8 cellular contexts compared by ENCODE assay signal in the genomic region with DNA sequence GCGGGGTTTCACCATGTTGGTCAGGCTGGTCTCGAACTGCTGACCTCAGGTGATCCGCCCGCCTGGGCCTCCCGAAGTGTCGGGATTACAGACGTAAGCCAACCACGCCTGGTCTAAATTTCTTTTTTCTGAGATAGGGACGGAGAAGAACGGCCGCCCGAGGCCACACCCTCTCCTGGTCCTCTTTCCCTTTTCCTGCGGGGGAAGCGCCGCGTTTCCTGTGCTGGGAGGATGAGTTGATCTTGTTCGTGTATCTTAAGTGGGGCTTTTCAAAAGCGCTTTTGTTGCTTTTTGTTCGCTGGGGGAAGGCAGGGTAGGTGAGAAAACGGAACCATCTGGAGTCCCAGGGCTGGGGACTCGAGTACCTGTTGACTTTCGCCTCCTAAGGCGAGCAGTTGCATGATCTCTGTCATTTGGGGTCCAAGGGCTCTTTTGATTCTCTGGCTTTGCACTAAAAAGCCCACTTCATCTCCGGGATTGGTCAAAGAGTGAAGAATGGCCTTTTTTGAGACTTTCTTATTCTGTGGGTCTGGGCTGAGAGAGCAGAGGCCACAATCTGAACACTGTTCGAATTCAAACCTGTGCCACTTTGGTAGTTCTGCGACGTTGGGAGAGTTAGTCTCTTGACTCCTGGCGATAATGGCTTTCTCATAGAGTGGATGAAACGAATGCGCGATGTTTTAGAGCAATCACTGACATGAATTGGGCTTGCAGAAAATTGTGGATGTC. TPM values are rescaled to one million over a fixed set of nuclear protein-coding genes. Genes with fewer than 3 reads are reported as not detected.
A peak's percentile ranks its signal among the peaks of the same experiment; 100 is the strongest.
DNase-seq lines count a peak whose midpoint lies in the region; ATAC-seq, FAIRE-seq and TF ChIP-seq lines count a peak whose summit lies in the region.

No MANE protein-coding gene starts in this region.

- peaks cover 25 to 63% (median 36%) of the 10 kb centered on the region in 3 donors for H3K4me1 ChIP-seq in esophagus squamous epithelium

- no peaks in the 10 kb centered on the region for H3K27me3 ChIP-seq in esophagus squamous epithelium

- intact Hi-C loops in esophagus squamous epithelium (cut with DNase I): no loop called here

- no peak for ATAC-seq in GM21528 (IDR thresholded peaks at IDR 0.05; ENCODE audit: low FRiP score, unreplicated experiment)

- no peak for TF ChIP-seq POLR2A in esophagus squamous epithelium (IDR thresholded peaks at IDR 0.05)

- H3K4me3 ChIP-seq in AG04449 (ENCODE audit: low read depth, low read length): peak overlapping the region; percentile 95
- H3K4me3 ChIP-seq in esophagus squamous epithelium: peak overlapping the region; percentile 84 to 98 (median 93)

- H3K36me3 Mint-ChIP-seq in neural crest cell (ENCODE audit: low read depth): peaks cover 46% of the 10 kb centered on the region

- H3K27ac Mint-ChIP-seq in neural crest cell (ENCODE audit: unreplicated experiment): peak overlapping the region; percentile 100

- peak overlapping the region; percentile 99 for H3K4me3 Mint-ChIP-seq in neural crest cell

- FAIRE-seq in HTR-8/SVneo (lab: Jason Lieb, UNC): no peak

- H3K27ac ChIP-seq in esophagus squamous epithelium: peak overlapping the region; percentile 95 to 99 (median 98)

- H3K4me1 Mint-ChIP-seq in neural crest cell: peaks cover 66% of the 10 kb centered on the region

- H3K9me3 Mint-ChIP-seq in neural crest cell: no peaks in the 10 kb centered on the region

- DNase-seq in AG04449 (ENCODE audit: low read depth, low spot score): no peak
- DNase-seq in HT1080 (ENCODE audit: low read depth): peak; percentile 66
- DNase-seq in activated CD4-positive, alpha-beta T cell treated with anti-CD3 and anti-CD28 coated beads, Interleukin-2, amount 50 U/mL, for 48 hours: peak; percentile 47 to 60
- DNase-seq in esophagus squamous epithelium (lab: John Stamatoyannopoulos, UW): no peak
- no peak for DNase-seq in neural crest cell (ENCODE audit: low read depth, low spot score)
- no peak for DNase-seq in HTR-8/SVneo (ENCODE audit: insufficient read length, low spot score)
- no peak for DNase-seq in NCI-H187 (lab: John Stamatoyannopoulos, UW)

- POLR2A ChIA-PET in AG04449 (lab: Yijun Ruan, JAX): interaction anchor here (0.5 to 2.6 kb wide), 25 partner anchors 8 to 532 kb away, joined by 3 to 31 read pairs (median 6); partner anchors contain the start of genes ARMC5, HSD3B7, KAT8 and PYCARD

- peaks cover 25 to 42% (median 34%) of the 10 kb centered on the region in 3 donors for H3K36me3 ChIP-seq in esophagus squamous epithelium

- H3K27me3 Mint-ChIP-seq in neural crest cell (ENCODE audit: low read depth): peaks cover 36% of the 10 kb centered on the region

- H3K9me3 ChIP-seq in esophagus squamous epithelium: no peaks in the 10 kb centered on the region

- 1 to 3% methylated on average over 28 to 29 of the region's 31 CpGs for WGBS in esophagus squamous epithelium, 2 donors

- TF ChIP-seq CTCF in AG04449 (IDR thresholded peaks at IDR 0.05; ENCODE audit: insufficient read depth, low read length, missing control alignments) (no peak), esophagus squamous epithelium (IDR thresholded peaks at IDR 0.05) (no peak), neural crest cell (conservative IDR thresholded peaks at IDR 0.05) (no peak)

- CTCF ChIA-PET in AG04449 (lab: Yijun Ruan, JAX): interaction anchor here (1.3 to 2.6 kb wide), 2 partner anchors 39 kb away, joined by 3 to 9 read pairs; no protein-coding TSS in a partner anchor

RNA-seq across cellular contexts. Expression of gene FUS, which starts 1.3 kb away (rescaled TPM):
- total RNA-seq in HT1080 (2014; rRNA removed; shearing (Covaris generic)): 21.7 and 34.0 TPM in 2 replicates
- 443 and 444 TPM in 2 replicates for polyA plus RNA-seq in HT1080 (2015; cell fraction: cytosol; rRNA removed)
- 855 and 862 TPM in 2 replicates for polyA plus RNA-seq in HT1080 (2015; cell fraction: nucleus; rRNA removed)
- 10 to 100 TPM; 30.2 to 97.8 (median 55.1) TPM for total RNA-seq in esophagus squamous epithelium
- 970 and 984 TPM in 2 replicates for total RNA-seq in neural crest cell

RNA-seq across cellular contexts. Expression of gene PYCARD, which starts 21.3 kb away (rescaled TPM):
- total RNA-seq in HT1080 (2014; rRNA removed; shearing (Covaris generic)): 0.63 and 0.72 TPM in 2 replicates
- 1.2 and 2.0 TPM in 2 replicates for polyA plus RNA-seq in HT1080 (2015; cell fraction: cytosol; rRNA removed)
- 0.33 and 0.51 TPM in 2 replicates for polyA plus RNA-seq in HT1080 (2015; cell fraction: nucleus; rRNA removed)
- 10 to 100 TPM; 53.0 to 70.7 (median 63.9) TPM for total RNA-seq in esophagus squamous epithelium
- total RNA-seq in neural crest cell: 1.7 and 3.3 TPM in 2 replicates

RNA-seq across cellular contexts. Expression of gene PRSS36, which starts 31.4 kb away (rescaled TPM):
- total RNA-seq in HT1080 (2014; rRNA removed; shearing (Covaris generic)): 0.77 and 2.0 TPM in 2 replicates
- 0.02 TPM in 1 of 2 replicates, not detected in the other for polyA plus RNA-seq in HT1080 (2015; cell fraction: cytosol; rRNA removed)
- 0.15 TPM in 1 of 2 replicates, not detected in the other for polyA plus RNA-seq in HT1080 (2015; cell fraction: nucleus; rRNA removed)
- 1 to 10 TPM in 2 of 4 donors, under 1 TPM in 2; 0.38 to 4.2 (median 1.9) TPM for total RNA-seq in esophagus squamous epithelium
- total RNA-seq in neural crest cell: 0.68 and 1.1 TPM in 2 replicates

RNA-seq across cellular contexts. Expression of gene TRIM72, which starts 32.7 kb away (rescaled TPM):
- total RNA-seq in HT1080 (2014; rRNA removed; shearing (Covaris generic)): 0.06 TPM in 1 of 2 replicates, not detected in the other
- 0.01 and 0.21 TPM in 2 replicates for polyA plus RNA-seq in HT1080 (2015; cell fraction: cytosol; rRNA removed)
- polyA plus RNA-seq in HT1080 (2015; cell fraction: nucleus; rRNA removed): not detected in 2 replicates
- not detected for total RNA-seq in esophagus squamous epithelium
- total RNA-seq in neural crest cell: 0.05 TPM in 1 of 2 replicates, not detected in the other

RNA-seq across cellular contexts. Expression of gene PYDC1, which starts 35.7 kb away (rescaled TPM):
- not detected in 2 replicates for total RNA-seq in HT1080 (2014; rRNA removed; shearing (Covaris generic))
- not detected in 2 replicates for polyA plus RNA-seq in HT1080 (2015; cell fraction: cytosol; rRNA removed)
- not detected in 2 replicates for polyA plus RNA-seq in HT1080 (2015; cell fraction: nucleus; rRNA removed)
- not detected for total RNA-seq in esophagus squamous epithelium
- total RNA-seq in neural crest cell: not detected in 2 replicates

Comparison
In these comparisons a context has a peak if more than half of its experiments do, and no peak if none do; other contexts are left out.
1. DNase-seq: peak in HT1080 (single experiment) and activated CD4-positive, alpha-beta T cell treated with anti-CD3 and anti-CD28 coated beads, Interleukin-2, amount 50 U/mL, for 48 hours (2 of 2); none in AG04449 (single experiment), esophagus squamous epithelium (single experiment), neural crest cell (single experiment), HTR-8/SVneo (single experiment) and NCI-H187 (0 of 2).
2. RNA of gene PYCARD, which starts 21.3 kb away (total RNA-seq): 53.0 to 70.7 TPM in esophagus squamous epithelium; 1.7 to 3.3 TPM in neural crest cell and 0.63 to 0.72 TPM in HT1080; every median in the first group is over 10 times any median in the second.